9 cellular contexts compared by ENCODE assay signal in genomic region chr12:98894412-98895085, GRCh38.
DNase-seq lines count a peak whose midpoint lies in the region; ATAC-seq and TF ChIP-seq lines count a peak whose summit lies in the region.
"Had no signal": no experiment of that assay in that cellular context is flagged by ENCODE, and none has a peak within 500 bp of the region (broad histone marks: within the 10 kb centered on the region; RNA-seq: fewer than 3 reads in every experiment).

No MANE protein-coding gene starts in this region.

- no peaks in the 10 kb centered on the region for H3K79me2 ChIP-seq in H9 (ENCODE audit: insufficient read depth, low read length)

- no peak overlapping the region for H2BK20ac ChIP-seq in H9 (ENCODE audit: low read depth, low read length, poor library complexity, severe bottlenecking)

- no peak overlapping the region for H3K4ac ChIP-seq in H9 (ENCODE audit: low read depth, low read length)

- ATAC-seq in GM18517 (IDR thresholded peaks at IDR 0.05; ENCODE audit: unreplicated experiment): no peak

- TF ChIP-seq CTCF in H9 (conservative IDR thresholded peaks at IDR 0.05) (no peak), chondrocyte (IDR thresholded peaks at IDR 0.05) (no peak)

- H3K23ac ChIP-seq in H9 (ENCODE audit: insufficient read length, low read depth, low read length): no peak overlapping the region

- H3K4me2 ChIP-seq in H9 (ENCODE audit: insufficient read depth, insufficient read length, low read length): peak overlapping the region; percentile 84

- H3K23me2 ChIP-seq in H9 (ENCODE audit: insufficient read length, low read depth, low read length, poor library complexity, severe bottlenecking): peaks cover 20% of the 10 kb centered on the region

- H3K27ac ChIP-seq in H9 (ENCODE audit: insufficient read length, low read depth, low read length): no peak overlapping the region

- no peaks in the 10 kb centered on the region for H3K36me3 ChIP-seq in neuron (ENCODE audit: insufficient read depth, low read length)

- H3K14ac ChIP-seq in H9 (ENCODE audit: insufficient read depth, low read length): peak overlapping the region; percentile 67; the same call in 1 of the 2 replicates

- no peak overlapping the region for H4K91ac ChIP-seq in H9 (ENCODE audit: insufficient read length, low read depth, low read length)

- no CpG with 5 or more reads among the region's 96 CpGs for WGBS in H9 (ENCODE audit: extremely low coverage, insufficient read length, low lambda C conversion rate)

- H3K4me3 ChIP-seq in neuron (ENCODE audit: low read length): peak overlapping the region; percentile 45

- H2AFZ ChIP-seq in H9 (ENCODE audit: low read length): no peak overlapping the region
- H2AFZ ChIP-seq in neuron (ENCODE audit: low read depth, low read length): peak overlapping the region; percentile 70

- no peak overlapping the region for H2BK120ac ChIP-seq in H9 (ENCODE audit: low read depth, low read length, poor library complexity, severe bottlenecking)

- H4K20me1 ChIP-seq in H9 (ENCODE audit: control insufficient read depth, insufficient read depth, insufficient read length): no peaks in the 10 kb centered on the region

- no peak overlapping the region for H4K8ac ChIP-seq in H9 (replicated peaks; ENCODE audit: insufficient read length, low read depth, low read length)

- H3K36me3 Mint-ChIP-seq in H9 (ENCODE audit: insufficient read depth in 1 of 3, low read depth in 3 of 3) (no peaks in the 10 kb centered on the region; a peak in 1 of 7 replicates), chondrocyte (ENCODE audit: low read depth) (no peaks in the 10 kb centered on the region)
- H3K36me3 Mint-ChIP-seq: mesothelial cell of epicardium had no signal

- H3K4me1 ChIP-seq in H9 (ENCODE audit: insufficient read depth, low read length) (no peaks in the 10 kb centered on the region; the same call in 1 of the 2 replicates), neuron (ENCODE audit: insufficient read depth, low read length) (peaks cover 12% of the 10 kb centered on the region)

- H3K18ac ChIP-seq in H9 (ENCODE audit: insufficient read length, low read depth, low read length): no peak overlapping the region

- peaks cover 17 to 20% of the 10 kb centered on the region in 2 experiments for H3K4me1 Mint-ChIP-seq in H9
- peaks cover 9% of the 10 kb centered on the region for H3K4me1 Mint-ChIP-seq in chondrocyte (ENCODE audit: low read depth)

- H3K9ac ChIP-seq in H9 (ENCODE audit: extremely low read depth, insufficient read length, low read length): no peak overlapping the region

- H3K27ac Mint-ChIP-seq in H9 (no peak overlapping the region), chondrocyte (ENCODE audit: unreplicated experiment) (no peak overlapping the region)
- H3K27ac Mint-ChIP-seq: mesothelial cell of epicardium had no signal

- no peak overlapping the region for H4K5ac ChIP-seq in H9 (ENCODE audit: insufficient read length, low read depth, low read length)

- H3K27me3 ChIP-seq in H9 (ENCODE audit: insufficient read depth, low read length): peaks cover 28% of the 10 kb centered on the region
- H3K27me3 ChIP-seq in neuron (ENCODE audit: insufficient read depth, low read length): peaks cover 42% of the 10 kb centered on the region

- H3K27me3 Mint-ChIP-seq in H9 (ENCODE audit: low read depth) (peaks cover 89% of the 10 kb centered on the region), chondrocyte (ENCODE audit: low read depth) (peaks cover 75% of the 10 kb centered on the region)

- DNase-seq in AG08396 (ENCODE audit: low spot score) (peak; percentile 23), H9 (peak; percentile 61), chondrocyte (ENCODE audit: low spot score) (no peak), NK-92 (lab: John Stamatoyannopoulos, UW; ENCODE audit: unreplicated experiment) (no peak), glomerular visceral epithelial cell (ENCODE audit: extremely low spot score) (no peak), NCI-H2029 treated with DMSO at 0.1 percent for 48 hours (lab: John Stamatoyannopoulos, UW) (no peak)

- no peak overlapping the region for H3T11ph ChIP-seq in H9 (ENCODE audit: low read length)

- no peak overlapping the region for H2BK15ac ChIP-seq in H9 (ENCODE audit: low read depth, low read length)

- no peaks in the 10 kb centered on the region for H3K79me1 ChIP-seq in H9 (ENCODE audit: insufficient read depth, low read depth, low read length, poor library complexity, severe bottlenecking)

- peak overlapping the region; percentile 56 to 80 for H3K4me3 Mint-ChIP-seq in H9
- peak overlapping the region; percentile 31 for H3K4me3 Mint-ChIP-seq in chondrocyte (ENCODE audit: unreplicated experiment)

- no peak overlapping the region for H2BK5ac ChIP-seq in H9 (ENCODE audit: insufficient read length, low read length)

- H2AK5ac ChIP-seq in H9 (ENCODE audit: insufficient read length, low read length): no peak overlapping the region

- no peak overlapping the region for H2BK12ac ChIP-seq in H9 (ENCODE audit: insufficient read length, low read depth, low read length)

- no peaks in the 10 kb centered on the region for H3K9me3 ChIP-seq in H9 (ENCODE audit: control insufficient read depth, low read depth, low read length)
- no peaks in the 10 kb centered on the region for H3K9me3 ChIP-seq in neuron (ENCODE audit: low read length)

- no peak overlapping the region for H3K56ac ChIP-seq in H9 (ENCODE audit: insufficient read length, low read depth, low read length)

- H3K9me3 Mint-ChIP-seq in H9 (no peaks in the 10 kb centered on the region; a peak in 1 of 5 replicates), chondrocyte (ENCODE audit: low read depth) (no peaks in the 10 kb centered on the region)

Comparison
In these comparisons a context has a peak if more than half of its experiments do, and no peak if none do; other contexts are left out.
1. DNase-seq: peak in AG08396 (single experiment) and H9 (single experiment); none in chondrocyte (single experiment), NK-92 (single experiment), glomerular visceral epithelial cell (single experiment) and NCI-H2029 treated with DMSO at 0.1 percent for 48 hours (single experiment).